Comparison of ENCODE assay signal across 22 cellular contexts in the genomic region with DNA sequence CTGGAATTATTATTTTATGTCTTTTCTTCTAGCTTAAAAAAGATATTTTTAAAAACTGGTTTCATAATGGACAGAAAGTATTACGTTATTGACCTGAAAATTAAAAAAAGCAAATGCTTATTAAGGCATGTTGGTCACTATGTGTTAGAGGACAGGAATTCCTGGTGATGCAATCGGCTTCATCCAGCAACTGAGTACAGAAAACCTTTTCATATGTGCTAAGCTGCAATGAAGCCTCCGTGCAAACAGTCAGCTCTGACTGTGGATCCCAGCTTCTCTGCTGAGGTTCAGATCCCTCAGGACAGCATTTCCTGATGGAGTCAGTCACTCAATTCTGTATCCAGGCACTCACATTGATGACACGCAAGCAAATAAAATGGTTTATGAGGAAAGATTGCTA. TPM values are rescaled to one million over a fixed set of nuclear protein-coding genes. Genes with fewer than 3 reads are reported as not detected.
"Had no signal": no experiment of that assay in that cellular context is flagged by ENCODE, and none has a peak within 500 bp of the region (broad histone marks: within the 10 kb centered on the region; RNA-seq: fewer than 3 reads in every experiment).

No MANE protein-coding gene starts in this region.

- H3K36me3 Mint-ChIP-seq: activated naive CD4-positive, alpha-beta T cell treated with anti-CD3 and anti-CD28 coated beads, Interleukin-2, amount 50 U/mL, for 72 hours had no signal

- H3K27me3 Mint-ChIP-seq: stimulated activated naive CD8-positive, alpha-beta T cell treated with anti-CD3 and anti-CD28 coated beads, Interleukin-15, Interleukin-2, amounts not matched to agents 100 ng/mL and 50 ng/mL, for 24 hours had no signal

- ATAC-seq: activated naive CD4-positive, alpha-beta T cell treated with anti-CD3 and anti-CD28 coated beads, Interleukin-2, amount 50 U/mL, for 72 hours; activated T-cell treated with anti-CD3 and anti-CD28 coated beads, Interleukin-2, amount 50 U/mL, for 72 hours had no signal

- H3K9me3 Mint-ChIP-seq: stimulated activated naive CD8-positive, alpha-beta T cell treated with anti-CD3 and anti-CD28 coated beads, Interleukin-15, Interleukin-2, amounts not matched to agents 100 ng/mL and 50 ng/mL, for 24 hours had no signal

- DNase-seq: activated CD4-positive, alpha-beta T cell treated with anti-CD3 and anti-CD28 coated beads, Interleukin-2, amount 50 U/mL, for 4 hours; activated gamma-delta T cell; activated T-cell treated with anti-CD3 and anti-CD28 coated beads, Interleukin-2, amount 50 U/mL, for 72 hours; amniotic stem cell; dorsolateral prefrontal cortex; endodermal cell; erythroblast; islet precursor cell; occipital lobe; posterior cingulate gyrus; stimulated activated CD4-positive, alpha-beta T cell treated with anti-CD3 and anti-CD28 coated beads, Interleukin-15, amount 100 ng/mL, for 24 hours; stimulated activated CD4-positive, alpha-beta T cell treated with anti-CD3 and anti-CD28 coated beads, Interleukin-2, amount 100 ng/mL, for 48 hours; transverse colon; uterus; WERI-Rb-1 had no signal

- H3K27ac Mint-ChIP-seq: activated naive CD4-positive, alpha-beta T cell treated with anti-CD3 and anti-CD28 coated beads, Interleukin-2, amount 50 U/mL, for 72 hours; activated T-cell treated with anti-CD3 and anti-CD28 coated beads, Interleukin-2, amount 50 U/mL, for 72 hours; endodermal cell; stimulated activated naive CD8-positive, alpha-beta T cell treated with anti-CD3 and anti-CD28 coated beads, Interleukin-15, Interleukin-2, amounts not matched to agents 100 ng/mL and 50 ng/mL, for 24 hours had no signal

- H3K4me3 ChIP-seq: cardiac muscle cell, dorsolateral prefrontal cortex, lung, right atrium auricular region, transverse colon, uterus had no signal

- H3K4me3 Mint-ChIP-seq: activated T-cell treated with anti-CD3 and anti-CD28 coated beads, Interleukin-2, amount 50 U/mL, for 72 hours; endodermal cell; stimulated activated naive CD8-positive, alpha-beta T cell treated with anti-CD3 and anti-CD28 coated beads, Interleukin-15, Interleukin-2, amounts not matched to agents 100 ng/mL and 50 ng/mL, for 24 hours had no signal

RNA-seq across cellular contexts. Expression of gene BMP2, which starts 22.7 kb away (rescaled TPM):
- total RNA-seq: activated CD8-positive, alpha-beta memory T cell treated with anti-CD3 and anti-CD28 coated beads for 36 hours; activated naive CD4-positive, alpha-beta T cell treated with anti-CD3 and anti-CD28 coated beads, Interleukin-2, amount 50 U/mL, for 72 hours; activated T-cell treated with anti-CD3 and anti-CD28 coated beads, Interleukin-2, amount 50 U/mL, for 72 hours; T-helper 2 cell treated with Interferon-gamma antibody and Interleukin-4, amounts not matched to agents 100 ng/mL and 5 ng/mL, for 36 hours had no signal
